ENCODE assay signal across 5 cellular contexts in the genomic region with DNA sequence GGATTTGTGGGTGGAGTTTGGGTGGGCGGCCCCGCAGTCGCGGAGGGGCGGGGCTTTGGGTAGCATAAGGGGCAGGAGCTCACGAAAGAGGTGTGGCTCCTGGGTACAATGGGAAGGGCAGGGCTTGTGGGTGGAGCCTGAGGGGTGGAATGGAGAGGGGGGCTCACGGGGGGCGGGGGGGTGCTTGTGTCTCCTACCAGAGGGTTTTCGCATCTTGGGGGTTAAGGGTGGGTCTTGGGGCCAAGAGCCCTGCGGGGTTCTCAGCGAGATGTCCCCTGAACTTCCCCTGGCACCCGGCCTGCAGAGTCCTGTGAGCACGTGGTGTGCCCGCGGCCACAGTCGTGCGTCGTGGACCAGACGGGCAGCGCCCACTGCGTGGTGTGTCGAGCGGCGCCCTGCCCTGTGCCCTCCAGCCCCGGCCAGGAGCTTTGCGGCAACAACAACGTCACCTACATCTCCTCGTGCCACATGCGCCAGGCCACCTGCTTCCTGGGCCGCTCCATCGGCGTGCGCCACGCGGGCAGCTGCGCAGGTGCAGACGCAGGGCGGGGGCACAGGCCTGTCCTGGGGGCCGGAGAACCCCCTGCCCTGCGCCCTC. TPM values are rescaled to one million over a fixed set of nuclear protein-coding genes. Genes with fewer than 3 reads are reported as not detected.
DNase-seq lines count a peak whose midpoint lies in the region.

No MANE protein-coding gene starts in this region.

- H3K4me1 ChIP-seq in HUES48 (ENCODE audit: control insufficient read depth, insufficient read depth, low read length) (peaks cover 5% of the 10 kb centered on the region; the same call in 1 of the 2 replicates), mononuclear cell (ENCODE audit: insufficient read depth, low read length) (peaks cover 20% of the 10 kb centered on the region)

- H3K27ac ChIP-seq in HUES48 (ENCODE audit: low read depth, low read length), result peak overlapping the region; percentile 90

- H3K36me3 ChIP-seq in HUES48 (ENCODE audit: control insufficient read depth, insufficient read depth, low read length), result no peaks in the 10 kb centered on the region

- peak; percentile 88 for DNase-seq in activated T-helper 9 cell treated with anti-CD3 and anti-CD28 coated beads, Interleukin-2, amount 50 U/mL, for 16 hours (ENCODE audit: low read depth)
- DNase-seq in NCI-H2171 (lab: John Stamatoyannopoulos, UW), result no peak
- DNase-seq in NK-92 treated with Interleukin-12 subunit alpha and Interleukin-12 subunit beta, amount 100 ng/mL, for 24 hours (lab: John Stamatoyannopoulos, UW), result no peak

- peak overlapping the region; percentile 87 for H3K4me3 ChIP-seq in HUES48 (ENCODE audit: low read depth, low read length)
- H3K4me3 ChIP-seq in mononuclear cell (ENCODE audit: low read length), result peak overlapping the region; percentile 43

- peaks cover 5% of the 10 kb centered on the region for H3K27me3 ChIP-seq in HUES48 (ENCODE audit: control insufficient read depth, insufficient read depth, low read length)
- H3K27me3 ChIP-seq in mononuclear cell (ENCODE audit: insufficient read depth, low read length), result peaks cover 4% of the 10 kb centered on the region

- H3K9ac ChIP-seq in HUES48 (ENCODE audit: low read depth, low read length), result no peak overlapping the region

- H3K9me3 ChIP-seq in HUES48 (ENCODE audit: control insufficient read depth, insufficient read depth, low read length) (no peaks in the 10 kb centered on the region), mononuclear cell (ENCODE audit: low read depth, low read length) (no peaks in the 10 kb centered on the region)

RNA-seq across cellular contexts. Expression of gene FSTL3, which starts 4.9 kb away (rescaled TPM):
- 0.73 TPM for total RNA-seq in mononuclear cell

RNA-seq across cellular contexts. Expression of gene PRSS57, which starts 14.1 kb away (rescaled TPM):
- total RNA-seq in mononuclear cell, result 5.4 TPM

RNA-seq across cellular contexts. Expression of gene RNF126, which starts 18.1 kb away (rescaled TPM):
- 80.6 TPM for total RNA-seq in mononuclear cell

RNA-seq across cellular contexts. Expression of gene PALM, which starts 27.6 kb away (rescaled TPM):
- total RNA-seq in mononuclear cell, result not detected

RNA-seq across cellular contexts. Expression of gene FGF22, which starts 41.4 kb away (rescaled TPM):
- 0.10 TPM for total RNA-seq in mononuclear cell
